24 cellular contexts compared by ENCODE assay signal in the genomic region with DNA sequence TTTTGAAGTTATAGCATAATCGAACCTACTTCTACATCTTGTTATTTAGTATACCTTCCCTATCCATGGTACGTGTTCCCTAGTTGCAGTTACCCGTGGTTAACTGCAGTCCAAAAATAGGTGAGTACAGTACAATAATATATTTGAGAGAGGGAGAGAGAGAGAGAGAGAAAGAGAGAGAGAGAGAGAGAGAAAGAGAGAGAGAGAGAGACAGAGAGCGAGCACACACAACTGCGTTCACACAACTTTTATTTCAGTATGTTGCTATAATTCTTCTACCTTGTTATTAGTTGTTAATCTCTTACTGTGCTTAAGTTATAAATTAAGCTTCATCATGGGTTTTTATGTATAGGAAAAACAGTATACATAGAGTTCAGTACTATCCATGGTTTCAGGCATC.
"Had no signal": no experiment of that assay in that cellular context is flagged by ENCODE, and none has a peak within 500 bp of the region (broad histone marks: within the 10 kb centered on the region; RNA-seq: fewer than 3 reads in every experiment).

No MANE protein-coding gene starts in this region.

- DNase-seq: stimulated activated CD4-positive, alpha-beta T cell treated with anti-CD3 and anti-CD28 coated beads, Interleukin-2, amount 100 ng/mL, for 48 hours; stimulated activated CD4-positive, alpha-beta T cell treated with anti-CD3 and anti-CD28 coated beads, Interleukin-4, amount 100 ng/mL, for 1 hour; stimulated activated CD4-positive, alpha-beta T cell treated with anti-CD3 and anti-CD28 coated beads, Interleukin-4, amount 100 ng/mL, for 24 hours; stimulated activated CD4-positive, alpha-beta T cell treated with anti-CD3 and anti-CD28 coated beads, Interleukin-4, amount 100 ng/mL, for 4 hours; stimulated activated CD8-positive, alpha-beta memory T cell treated with anti-CD3 and anti-CD28 coated beads, Interleukin-4, amount 100 ng/mL, for 48 hours; stimulated activated naive B cell treated with anti-CD40 and anti-IgM and Interleukin-4, amounts not matched to agents 10 μg/mL and 1 μg/mL and 100 μg/mL, for 72 hours; stimulated activated naive CD4-positive, alpha-beta T cell; stimulated activated naive CD4-positive, alpha-beta T cell treated with Interleukin-2 at 50 U/mL for 16 hours; stimulated activated naive CD8-positive, alpha-beta T cell treated with anti-CD3 and anti-CD28 coated beads, Interleukin-15, amount 100 ng/mL, for 72 hours; stimulated activated naive CD8-positive, alpha-beta T cell treated with anti-CD3 and anti-CD28 coated beads, Interleukin-15, Interleukin-2, amounts not matched to agents 100 U/mL and 50 U/mL, for 24 hours; stomach; substantia nigra; testis; thyroid gland; tibial artery; transverse colon; trophoblast cell; upper lobe of left lung; upper lobe of right lung; uterus had no signal

- H3K4me3 ChIP-seq: stomach, suprapubic skin, testis, thoracic aorta, thyroid gland, tibial artery, tibial nerve, transverse colon, upper lobe of left lung, upper lobe of right lung, uterus, vagina had no signal

- H3K36me3 ChIP-seq: stomach, suprapubic skin, thoracic aorta, thyroid gland, tibial artery, tibial nerve, transverse colon, upper lobe of left lung, upper lobe of right lung, uterus, vagina had no signal

- H3K27ac ChIP-seq: stomach, suprapubic skin, testis, thoracic aorta, thyroid gland, tibial artery, tibial nerve, transverse colon, upper lobe of left lung, upper lobe of right lung, uterus, vagina had no signal

- H3K9me3 ChIP-seq: stomach, suprapubic skin, testis, thoracic aorta, thyroid gland, tibial artery, transverse colon, upper lobe of left lung, upper lobe of right lung, uterus, vagina had no signal

- H3K4me1 ChIP-seq: stomach, suprapubic skin, testis, thyroid gland, tibial artery, tibial nerve, transverse colon, upper lobe of left lung, upper lobe of right lung, uterus, vagina had no signal
